ENCODE assay signal across 9 cellular contexts in the genomic region with DNA sequence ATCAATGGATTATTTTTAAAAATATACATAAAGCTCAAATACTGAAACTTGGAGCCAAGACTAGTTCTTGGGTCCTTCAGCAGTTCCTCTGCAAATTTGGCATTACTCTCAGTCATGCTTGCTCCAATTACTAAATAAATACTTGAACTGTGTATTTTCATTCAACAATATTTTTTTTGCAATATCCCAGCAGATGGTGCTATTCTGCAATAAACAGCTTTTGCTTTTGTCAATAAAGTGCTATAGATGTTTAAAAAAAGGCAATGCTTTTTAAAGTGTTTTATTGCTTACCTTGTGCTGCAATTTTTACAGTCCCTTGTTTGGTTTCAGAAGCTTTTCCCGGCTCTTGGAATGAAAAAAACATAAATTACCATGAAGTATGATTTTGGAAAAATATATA.
DNase-seq lines count a peak whose midpoint lies in the region; ATAC-seq and TF ChIP-seq lines count a peak whose summit lies in the region.
"Had no signal": no experiment of that assay in that cellular context is flagged by ENCODE, and none has a peak within 500 bp of the region (broad histone marks: within the 10 kb centered on the region; RNA-seq: fewer than 3 reads in every experiment).

No MANE protein-coding gene starts in this region.

- H3K36me3 Mint-ChIP-seq in naive thymus-derived CD4-positive, alpha-beta T cell, result no peaks in the 10 kb centered on the region
- H3K36me3 Mint-ChIP-seq: CD4-positive, alpha-beta memory T cell had no signal

- H3K27ac ChIP-seq in heart right ventricle, result no peak overlapping the region
- H3K27ac ChIP-seq in right cardiac atrium (ENCODE audit: low read length), result no peak overlapping the region
- no peak overlapping the region for H3K27ac ChIP-seq in naive thymus-derived CD4-positive, alpha-beta T cell (ENCODE audit: low read depth, low read length)

- ATAC-seq in heart right ventricle (no peak), right cardiac atrium (no peak), HG03097 (IDR thresholded peaks at IDR 0.05; ENCODE audit: low FRiP score, unreplicated experiment) (no peak)
- no peak for ATAC-seq in naive thymus-derived CD4-positive, alpha-beta T cell

- POLR2A ChIA-PET in naive thymus-derived CD4-positive, alpha-beta T cell (lab: Charles Lee), result no interaction called here

- 51 to 66% methylated on average over 1 of the region's 1 CpG for WGBS in heart right ventricle, 2 donors
- WGBS in right cardiac atrium, result 56% methylated on average over 1 of the region's 1 CpG

- H3K4me1 ChIP-seq in heart right ventricle (no peaks in the 10 kb centered on the region), right cardiac atrium (ENCODE audit: control insufficient read depth, insufficient read depth, low read length) (no peaks in the 10 kb centered on the region)
- H3K4me1 ChIP-seq in naive thymus-derived CD4-positive, alpha-beta T cell (ENCODE audit: control insufficient read depth in 2 of 2, insufficient read depth in 2 of 2, low read length in 2 of 2), result no peaks in the 10 kb centered on the region

- TF ChIP-seq CTCF in heart right ventricle (IDR thresholded peaks at IDR 0.05) (peak in 6 of 9 donors; percentile 27 to 57 (median 46)), epithelial cell of esophagus (IDR thresholded peaks at IDR 0.05; ENCODE audit: insufficient read depth, low read depth, low read length, missing control alignments) (no peak)

- H3K4me3 Mint-ChIP-seq in naive thymus-derived CD4-positive, alpha-beta T cell, result no peak overlapping the region
- H3K4me3 Mint-ChIP-seq: CD4-positive, alpha-beta memory T cell had no signal

- intact Hi-C loops in heart right ventricle (cut with DNase I) (no loop called here), right cardiac atrium (cut with DNase I) (no loop called here)
- intact Hi-C loops in naive thymus-derived CD4-positive, alpha-beta T cell (cut with micrococcal nuclease), result no loop called here

- H3K27ac Mint-ChIP-seq in naive thymus-derived CD4-positive, alpha-beta T cell, result no peak overlapping the region
- H3K27ac Mint-ChIP-seq: CD4-positive, alpha-beta memory T cell had no signal

- peaks cover 0 to 1% (median 0%) of the 10 kb centered on the region in 11 donors for H3K9me3 Mint-ChIP-seq in naive thymus-derived CD4-positive, alpha-beta T cell

- H3K27me3 Mint-ChIP-seq in naive thymus-derived CD4-positive, alpha-beta T cell, result no peaks in the 10 kb centered on the region
- H3K27me3 Mint-ChIP-seq: CD4-positive, alpha-beta memory T cell had no signal

- H3K4me1 Mint-ChIP-seq in naive thymus-derived CD4-positive, alpha-beta T cell, result no peaks in the 10 kb centered on the region
- H3K4me1 Mint-ChIP-seq: CD4-positive, alpha-beta memory T cell had no signal

- CTCF ChIA-PET in naive thymus-derived CD4-positive, alpha-beta T cell (lab: Charles Lee), result interaction anchor here (0.6 kb wide), 1 partner anchor 35 kb away, joined by 3 read pairs; no protein-coding TSS in a partner anchor

- H3K9me3 ChIP-seq in heart right ventricle (no peaks in the 10 kb centered on the region), right cardiac atrium (ENCODE audit: control insufficient read depth, low read length) (no peaks in the 10 kb centered on the region), MG63 (no peaks in the 10 kb centered on the region)
- no peaks in the 10 kb centered on the region for H3K9me3 ChIP-seq in naive thymus-derived CD4-positive, alpha-beta T cell (ENCODE audit: control insufficient read depth in 2 of 3, low read length in 3 of 3)

- H3K4me3 ChIP-seq in heart right ventricle, result no peak overlapping the region
- no peak overlapping the region for H3K4me3 ChIP-seq in right cardiac atrium (ENCODE audit: low read length)
- no peak overlapping the region for H3K4me3 ChIP-seq in epithelial cell of esophagus (ENCODE audit: low read length)
- no peak overlapping the region for H3K4me3 ChIP-seq in MG63
- H3K4me3 ChIP-seq in naive thymus-derived CD4-positive, alpha-beta T cell (ENCODE audit: low read length), result no peak overlapping the region

- H3K27me3 ChIP-seq in heart right ventricle (no peaks in the 10 kb centered on the region), right cardiac atrium (ENCODE audit: control insufficient read depth, insufficient read depth) (no peaks in the 10 kb centered on the region), MG63 (no peaks in the 10 kb centered on the region; the same call in 1 of the 2 replicates)
- no peaks in the 10 kb centered on the region for H3K27me3 ChIP-seq in naive thymus-derived CD4-positive, alpha-beta T cell (ENCODE audit: control insufficient read depth in 2 of 2, insufficient read depth in 2 of 2, low read length in 2 of 2)

- DNase-seq in heart right ventricle, result no peak
- no peak for DNase-seq in right cardiac atrium
- DNase-seq in NCI-H526 treated with DMSO at 0.1 percent for 48 hours (lab: John Stamatoyannopoulos, UW), result peak; percentile 27
- DNase-seq in epithelial cell of esophagus (ENCODE audit: low read depth), result peak; percentile 30
- DNase-seq in MG63, result no peak
- DNase-seq in naive thymus-derived CD4-positive, alpha-beta T cell, result no peak
- no peak for DNase-seq in COLO668 (lab: John Stamatoyannopoulos, UW; ENCODE audit: unreplicated experiment)
- DNase-seq: CD4-positive, alpha-beta memory T cell had no signal

- no peaks in the 10 kb centered on the region for H3K36me3 ChIP-seq in heart right ventricle
- H3K36me3 ChIP-seq in MG63, result no peaks in the 10 kb centered on the region
- H3K36me3 ChIP-seq in naive thymus-derived CD4-positive, alpha-beta T cell (ENCODE audit: control insufficient read depth in 2 of 3, insufficient read depth in 3 of 3, low read length in 3 of 3), result no peaks in the 10 kb centered on the region

Comparison
In these comparisons a context has a peak if more than half of its experiments do, and no peak if none do; other contexts are left out.
1. DNase-seq: peak in NCI-H526 treated with DMSO at 0.1 percent for 48 hours (single experiment) and epithelial cell of esophagus (single experiment); none in heart right ventricle (0 of 2), right cardiac atrium (0 of 3), MG63 (single experiment), naive thymus-derived CD4-positive, alpha-beta T cell (0 of 9) and COLO668 (single experiment).